17 cellular contexts compared by ENCODE assay signal in the genomic region with DNA sequence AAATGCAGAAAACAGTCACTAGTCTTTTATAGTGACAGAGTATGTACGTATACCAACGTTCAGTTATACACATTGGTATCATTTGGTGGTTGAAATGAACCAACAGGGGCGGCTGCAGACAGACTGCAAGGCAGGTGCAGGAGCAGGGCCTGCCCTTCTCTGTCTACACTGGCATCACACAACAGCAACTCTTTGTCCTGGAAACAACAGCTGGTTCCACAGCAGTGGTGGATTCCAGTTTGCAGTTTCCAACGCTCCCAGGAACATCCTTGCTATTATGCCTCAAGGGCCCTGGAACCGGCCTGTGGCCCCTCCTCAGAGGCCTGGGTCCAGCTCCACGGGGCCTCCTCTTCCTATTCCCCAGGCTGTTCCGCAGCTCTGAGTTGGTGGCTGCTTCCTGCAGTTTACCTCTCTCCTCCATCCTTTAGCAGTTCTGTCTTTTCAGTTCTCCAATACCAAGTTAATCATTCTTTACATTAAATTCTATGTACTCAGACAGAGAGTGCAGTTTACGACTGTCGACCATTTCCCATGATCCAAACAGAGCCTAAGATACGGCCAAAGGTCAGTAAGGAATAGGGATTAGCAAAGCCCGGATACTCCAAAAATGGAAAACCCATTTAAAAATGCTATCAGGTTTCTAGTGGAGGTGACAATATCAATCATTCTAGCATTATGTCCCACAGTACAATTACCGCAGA.
"Had no signal": no experiment of that assay in that cellular context is flagged by ENCODE, and none has a peak within 500 bp of the region (broad histone marks: within the 10 kb centered on the region; RNA-seq: fewer than 3 reads in every experiment).

No MANE protein-coding gene starts in this region.

- ATAC-seq: heart left ventricle; left lobe of liver; natural killer cell treated with Interleukin-12 subunit alpha and Interleukin-12 subunit beta and Interleukin-15 and Interleukin-18, amount 100 ng/mL, for 72 hours; psoas muscle; right lobe of liver; stimulated activated memory B cell treated with anti-CD40 and anti-IgM and Interleukin-4, amounts not matched to agents 10 μg/mL and 1 μg/mL and 100 μg/mL, for 72 hours had no signal

- H3K27me3 ChIP-seq: dorsolateral prefrontal cortex, heart left ventricle, right lobe of liver, tibial artery had no signal

- H3K4me3 Mint-ChIP-seq: natural killer cell treated with Interleukin-12 subunit alpha and Interleukin-12 subunit beta and Interleukin-15 and Interleukin-18, amount 100 ng/mL, for 72 hours; stimulated activated memory B cell treated with anti-CD40 and anti-IgM and Interleukin-4, amounts not matched to agents 10 μg/mL and 1 μg/mL and 100 μg/mL, for 72 hours; stimulated activated naive CD8-positive, alpha-beta T cell treated with anti-CD3 and anti-CD28 coated beads, Interleukin-15, Interleukin-2, amounts not matched to agents 100 ng/mL and 50 ng/mL, for 24 hours had no signal

- H3K9me3 Mint-ChIP-seq: natural killer cell treated with Interleukin-12 subunit alpha and Interleukin-12 subunit beta and Interleukin-15 and Interleukin-18, amount 100 ng/mL, for 72 hours; stimulated activated memory B cell treated with anti-CD40 and anti-IgM and Interleukin-4, amounts not matched to agents 10 μg/mL and 1 μg/mL and 100 μg/mL, for 72 hours; stimulated activated naive CD8-positive, alpha-beta T cell treated with anti-CD3 and anti-CD28 coated beads, Interleukin-15, Interleukin-2, amounts not matched to agents 100 ng/mL and 50 ng/mL, for 24 hours had no signal

- H3K4me3 ChIP-seq: dorsolateral prefrontal cortex, heart left ventricle, psoas muscle, right lobe of liver, tibial artery had no signal

- H3K27me3 Mint-ChIP-seq: natural killer cell treated with Interleukin-12 subunit alpha and Interleukin-12 subunit beta and Interleukin-15 and Interleukin-18, amount 100 ng/mL, for 72 hours; stimulated activated memory B cell treated with anti-CD40 and anti-IgM and Interleukin-4, amounts not matched to agents 10 μg/mL and 1 μg/mL and 100 μg/mL, for 72 hours; stimulated activated naive CD8-positive, alpha-beta T cell treated with anti-CD3 and anti-CD28 coated beads, Interleukin-15, Interleukin-2, amounts not matched to agents 100 ng/mL and 50 ng/mL, for 24 hours had no signal

- H3K27ac Mint-ChIP-seq: natural killer cell treated with Interleukin-12 subunit alpha and Interleukin-12 subunit beta and Interleukin-15 and Interleukin-18, amount 100 ng/mL, for 72 hours; stimulated activated memory B cell treated with anti-CD40 and anti-IgM and Interleukin-4, amounts not matched to agents 10 μg/mL and 1 μg/mL and 100 μg/mL, for 72 hours; stimulated activated naive CD8-positive, alpha-beta T cell treated with anti-CD3 and anti-CD28 coated beads, Interleukin-15, Interleukin-2, amounts not matched to agents 100 ng/mL and 50 ng/mL, for 24 hours had no signal

- DNase-seq: cortex of kidney; dorsolateral prefrontal cortex; effector CD8-positive, alpha-beta T cell; foreskin melanocyte; heart left ventricle; hypothalamus; kidney glomerular epithelial cell; mammary epithelial cell; psoas muscle; retina; right lobe of liver; stimulated activated CD4-positive, alpha-beta T cell treated with anti-CD3 and anti-CD28 coated beads, Interleukin-4, amount 100 ng/mL, for 24 hours; tibial artery had no signal

- H3K9me3 ChIP-seq: heart left ventricle, psoas muscle, right lobe of liver, tibial artery had no signal

- H3K4me1 ChIP-seq: psoas muscle, right lobe of liver, tibial artery had no signal

- H3K4me1 Mint-ChIP-seq: stimulated activated memory B cell treated with anti-CD40 and anti-IgM and Interleukin-4, amounts not matched to agents 10 μg/mL and 1 μg/mL and 100 μg/mL, for 72 hours had no signal
